Comparison of ENCODE assay signal across 3 cellular contexts in the genomic region with DNA sequence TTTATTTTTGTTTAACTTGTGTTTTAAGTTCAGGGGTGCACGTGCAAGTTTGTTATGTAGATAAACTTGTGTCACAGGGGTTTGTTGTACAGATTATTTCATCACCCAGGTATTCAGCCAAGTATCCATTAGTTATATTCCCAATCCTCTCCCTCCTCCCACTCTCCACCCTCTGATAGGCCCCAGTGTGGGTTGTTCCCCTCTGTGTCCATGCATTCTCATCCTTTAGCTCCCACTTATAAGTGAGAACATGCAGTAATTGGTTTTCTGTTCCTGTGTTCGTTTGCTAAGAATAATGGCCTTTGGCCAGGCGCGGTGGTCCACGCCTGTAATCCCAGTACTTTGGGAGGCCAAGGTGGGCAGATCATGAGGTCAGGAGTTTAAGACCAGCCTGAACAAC.
"Had no signal": no experiment of that assay in that cellular context is flagged by ENCODE, and none has a peak within 500 bp of the region (broad histone marks: within the 10 kb centered on the region; RNA-seq: fewer than 3 reads in every experiment).

No MANE protein-coding gene starts in this region.

- DNase-seq: GDM1, GF-D8 had no signal

- H3K4me3 ChIP-seq: GM12878 had no signal
